In the genomic region with DNA sequence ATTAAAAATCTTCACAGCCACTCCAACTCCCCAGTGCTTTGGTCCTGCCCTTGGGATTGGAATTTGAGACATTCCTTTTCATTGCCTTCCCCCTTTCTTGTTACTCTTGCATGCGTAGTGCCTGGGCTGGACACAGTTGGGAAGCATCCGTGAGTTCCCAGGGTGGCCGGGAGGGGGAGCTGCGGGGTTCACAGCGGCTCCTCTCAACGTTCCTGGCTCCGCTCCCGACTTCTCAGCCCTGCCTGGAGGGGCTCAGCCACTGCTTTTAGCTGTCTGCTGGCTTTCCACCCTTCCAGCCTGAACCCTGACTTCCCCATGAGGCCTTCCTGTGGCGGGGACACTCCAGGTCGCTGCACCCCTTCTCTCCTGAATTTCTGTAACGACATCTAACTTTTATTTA, we compare ENCODE assay signal across 8 cellular contexts. TPM values are rescaled to one million over a fixed set of nuclear protein-coding genes. Genes with fewer than 3 reads are reported as not detected.
DNase-seq lines count a peak whose midpoint lies in the region; ATAC-seq and TF ChIP-seq lines count a peak whose summit lies in the region.

No MANE protein-coding gene starts in this region.

- H3K27ac ChIP-seq in dorsolateral prefrontal cortex, result peak overlapping the region in 1 of 59 donors; percentile 19

- H3K9me3 Mint-ChIP-seq in activated CD4-positive, alpha-beta T cell treated with anti-CD3 and anti-CD28 coated beads, Interleukin-2, amount 10 ng/mL, durations not matched to agents 7 days and 5 days, result no peaks in the 10 kb centered on the region

- TF ChIP-seq CTCF in dorsolateral prefrontal cortex (IDR thresholded peaks at IDR 0.05 in 54 of 56, conservative IDR thresholded peaks at IDR 0.05 in 2 of 56; ENCODE audit: low read depth in 1 of 56, partially characterized antibody in 56 of 56), result peak; percentile 39 to 90 (median 83)
- no peak for TF ChIP-seq CTCF in lower leg skin (IDR thresholded peaks at IDR 0.05)

- ATAC-seq in HG03097 (IDR thresholded peaks at IDR 0.05; ENCODE audit: low FRiP score, unreplicated experiment), result no peak

- POLR2A ChIA-PET in activated CD4-positive, alpha-beta T cell treated with anti-CD3 and anti-CD28 coated beads, Interleukin-2, amount 10 ng/mL, durations not matched to agents 7 days and 5 days (lab: Charles Lee), result no interaction called here

- no peak overlapping the region for H3K27ac Mint-ChIP-seq in activated CD4-positive, alpha-beta T cell treated with anti-CD3 and anti-CD28 coated beads, Interleukin-2, amount 10 ng/mL, durations not matched to agents 7 days and 5 days

- H3K4me3 Mint-ChIP-seq in activated CD4-positive, alpha-beta T cell treated with anti-CD3 and anti-CD28 coated beads, Interleukin-2, amount 10 ng/mL, durations not matched to agents 7 days and 5 days, result no peak overlapping the region

- H3K4me1 Mint-ChIP-seq in activated CD4-positive, alpha-beta T cell treated with anti-CD3 and anti-CD28 coated beads, Interleukin-2, amount 10 ng/mL, durations not matched to agents 7 days and 5 days, result peaks cover 2% of the 10 kb centered on the region

- peak overlapping the region in 3 of 59 donors; percentile 16 to 38 (median 24) for H3K4me3 ChIP-seq in dorsolateral prefrontal cortex
- H3K4me3 ChIP-seq in lower leg skin (ENCODE audit: low read depth, poor library complexity, severe bottlenecking), result no peak overlapping the region

- intact Hi-C loops in dorsolateral prefrontal cortex (cut with DNase I), result loop anchor here (5.0 to 10.0 kb wide), 3 partner anchors 89 to 181 kb away; no protein-coding TSS in a partner anchor
- intact Hi-C loops in lower leg skin (cut with DNase I; ENCODE audit: low total_unique reads), result loop anchor here (10.0 kb wide), 1 partner anchor 91 kb away; no protein-coding TSS in a partner anchor

- CTCF ChIA-PET in activated CD4-positive, alpha-beta T cell treated with anti-CD3 and anti-CD28 coated beads, Interleukin-2, amount 10 ng/mL, durations not matched to agents 7 days and 5 days (lab: Charles Lee), result interaction anchor here (0.7 to 3.2 kb wide), 8 partner anchors 8 to 224 kb away, joined by 3 to 7 read pairs (median 4); no protein-coding TSS in a partner anchor

- peaks cover 5% of the 10 kb centered on the region for H3K36me3 Mint-ChIP-seq in activated CD4-positive, alpha-beta T cell treated with anti-CD3 and anti-CD28 coated beads, Interleukin-2, amount 10 ng/mL, durations not matched to agents 7 days and 5 days (ENCODE audit: low read depth)

- WGBS in lower leg skin, 2 donors, result 18 to 25% methylated on average over 11 of the region's 11 CpGs

- no peak for TF ChIP-seq POLR2A in lower leg skin (IDR thresholded peaks at IDR 0.05)

- H3K27me3 ChIP-seq in dorsolateral prefrontal cortex, result no peaks in the 10 kb centered on the region

- H3K27me3 Mint-ChIP-seq in activated CD4-positive, alpha-beta T cell treated with anti-CD3 and anti-CD28 coated beads, Interleukin-2, amount 10 ng/mL, durations not matched to agents 7 days and 5 days, result no peaks in the 10 kb centered on the region

- DNase-seq in NCI-H2081 (lab: John Stamatoyannopoulos, UW) (peak; percentile 35 to 53), NCI-H2081 treated with DMSO at 0.1 percent for 48 hours (lab: John Stamatoyannopoulos, UW) (no peak), NCI-H2029 (lab: John Stamatoyannopoulos, UW) (peak; percentile 46), dorsolateral prefrontal cortex (peak; percentile 77 to 88 (median 84)), lower leg skin (ENCODE audit: low spot score in 2 of 2) (peak; percentile 59 to 94)
- peak; percentile 48 for DNase-seq in activated CD4-positive, alpha-beta T cell treated with anti-CD3 and anti-CD28 coated beads, Interleukin-2, amount 10 ng/mL, durations not matched to agents 7 days and 5 days
- peak; percentile 31 for DNase-seq in stimulated activated CD8-positive, alpha-beta memory T cell treated with anti-CD3 and anti-CD28 coated beads, Interleukin-4, amount 100 ng/mL, for 24 hours (ENCODE audit: low read depth)

RNA-seq across cellular contexts. Expression of gene TEX52, which starts 3.2 kb away (rescaled TPM):
- under 1 TPM; 0.29 to 0.35 TPM for total RNA-seq in activated CD4-positive, alpha-beta T cell treated with anti-CD3 and anti-CD28 coated beads, Interleukin-2, amount 10 ng/mL, durations not matched to agents 7 days and 5 days
- not detected for total RNA-seq in dorsolateral prefrontal cortex
- not detected for total RNA-seq in lower leg skin

RNA-seq across cellular contexts. Expression of gene NRIP2, which starts 18.8 kb away (rescaled TPM):
- not detected for total RNA-seq in activated CD4-positive, alpha-beta T cell treated with anti-CD3 and anti-CD28 coated beads, Interleukin-2, amount 10 ng/mL, durations not matched to agents 7 days and 5 days
- 10 to 100 TPM in 99 of 120 experiments, 1 to 10 TPM in 21; 4.7 to 38.0 (median 14.5) TPM for total RNA-seq in dorsolateral prefrontal cortex
- 1 to 10 TPM in 2 of 4 donors, under 1 TPM in 2; 0.17 to 1.9 (median 0.79) TPM for total RNA-seq in lower leg skin

RNA-seq across cellular contexts. Expression of gene FOXM1, which starts 23.3 kb away (rescaled TPM):
- 100 to 1,000 TPM; 119 to 131 TPM for total RNA-seq in activated CD4-positive, alpha-beta T cell treated with anti-CD3 and anti-CD28 coated beads, Interleukin-2, amount 10 ng/mL, durations not matched to agents 7 days and 5 days
- 1 to 10 TPM in 47 of 120 experiments, under 1 TPM in 71, not detected in 2; 0.18 to 3.6 (median 0.89) TPM for total RNA-seq in dorsolateral prefrontal cortex
- 1 to 10 TPM; 1.4 to 6.5 (median 2.9) TPM for total RNA-seq in lower leg skin

RNA-seq across cellular contexts. Expression of gene RHNO1, which starts 23.4 kb away (rescaled TPM):
- total RNA-seq in activated CD4-positive, alpha-beta T cell treated with anti-CD3 and anti-CD28 coated beads, Interleukin-2, amount 10 ng/mL, durations not matched to agents 7 days and 5 days, result 10 to 100 TPM; 53.6 to 61.4 TPM
- total RNA-seq in dorsolateral prefrontal cortex (10 to 100 TPM in 114 of 120 experiments, 1 to 10 TPM in 6; 7.0 to 28.4 (median 14.3) TPM), lower leg skin (10 to 100 TPM; 14.3 to 21.3 (median 17.2) TPM)

RNA-seq across cellular contexts. Expression of gene TULP3, which starts 37.1 kb away (rescaled TPM):
- 1 to 10 TPM; 8.6 to 9.1 TPM for total RNA-seq in activated CD4-positive, alpha-beta T cell treated with anti-CD3 and anti-CD28 coated beads, Interleukin-2, amount 10 ng/mL, durations not matched to agents 7 days and 5 days
- 10 to 100 TPM in 111 of 120 experiments, 1 to 10 TPM in 9; 7.2 to 29.2 (median 15.9) TPM for total RNA-seq in dorsolateral prefrontal cortex
- 10 to 100 TPM; 22.8 to 37.3 (median 27.5) TPM for total RNA-seq in lower leg skin

Comparison
In these comparisons a context has a peak if more than half of its experiments do, and no peak if none do; other contexts are left out.
1. CTCF ChIP-seq: peak in dorsolateral prefrontal cortex (56 of 56); none in lower leg skin (0 of 3).
2. RNA of gene FOXM1, which starts 23.3 kb away (total RNA-seq): 119 to 131 TPM in activated CD4-positive, alpha-beta T cell treated with anti-CD3 and anti-CD28 coated beads, Interleukin-2, amount 10 ng/mL, durations not matched to agents 7 days and 5 days; 1.4 to 6.5 TPM in lower leg skin and 0.18 to 3.6 TPM in dorsolateral prefrontal cortex; every median in the first group is over 10 times any median in the second.